In the genomic region with DNA sequence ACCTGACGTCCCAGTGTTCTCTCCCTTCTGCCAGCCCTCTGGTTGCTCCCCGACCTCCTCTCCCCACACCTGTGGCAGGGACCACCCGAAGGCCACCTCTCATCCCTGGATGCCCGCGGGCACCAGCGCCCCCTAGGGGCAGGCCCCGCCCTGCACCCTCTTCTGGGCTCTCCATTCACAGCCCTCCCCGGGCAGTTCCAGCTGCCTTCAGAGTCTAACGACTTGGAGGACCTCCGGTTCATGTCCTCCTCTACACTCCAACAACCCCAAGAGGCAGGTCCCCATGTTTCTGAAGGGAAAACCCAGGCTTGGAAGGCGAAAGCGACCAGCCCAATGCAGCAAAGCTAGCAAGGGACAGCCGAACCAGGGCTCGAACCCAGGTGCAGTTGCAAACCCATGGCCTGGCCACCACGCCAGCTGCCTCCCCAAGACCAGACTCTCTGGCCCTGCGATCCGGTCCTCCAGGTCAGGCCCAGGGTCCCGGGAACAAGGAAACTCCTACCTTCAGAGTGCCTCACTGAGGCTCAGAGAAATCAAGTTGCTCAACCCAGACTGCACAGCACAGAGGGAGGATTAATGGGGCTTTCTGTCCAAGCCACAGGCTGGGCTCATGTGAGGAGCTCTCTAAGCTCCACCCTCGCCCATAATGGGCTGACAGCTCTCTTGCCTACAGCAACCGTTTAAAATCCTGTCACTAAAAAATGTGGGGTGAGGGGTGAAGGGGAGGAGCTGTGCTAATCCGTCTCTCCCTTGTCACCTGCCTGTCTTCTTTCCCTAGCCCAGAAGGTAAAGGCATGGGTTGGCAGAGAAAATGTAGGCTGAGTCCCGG, we compare ENCODE assay signal across 8 cellular contexts.
DNase-seq lines count a peak whose midpoint lies in the region; ATAC-seq and TF ChIP-seq lines count a peak whose summit lies in the region.

No MANE protein-coding gene starts in this region.

- H3K4me1 Mint-ChIP-seq in activated CD4-positive, alpha-beta memory T cell treated with anti-CD3 and anti-CD28 coated beads for 36 hours (ENCODE audit: low read depth): peaks cover 18% of the 10 kb centered on the region

- no peak overlapping the region for H3K4me3 ChIP-seq in foreskin fibroblast (ENCODE audit: low read depth in 1 of 2, low read length in 2 of 2)

- H3K36me3 Mint-ChIP-seq in activated CD4-positive, alpha-beta memory T cell treated with anti-CD3 and anti-CD28 coated beads for 36 hours: no peaks in the 10 kb centered on the region

- peaks cover 30% of the 10 kb centered on the region for H3K27me3 Mint-ChIP-seq in activated CD4-positive, alpha-beta memory T cell treated with anti-CD3 and anti-CD28 coated beads for 36 hours

- no peaks in the 10 kb centered on the region for H3K9me3 Mint-ChIP-seq in activated CD4-positive, alpha-beta memory T cell treated with anti-CD3 and anti-CD28 coated beads for 36 hours

- intact Hi-C loops in activated CD4-positive, alpha-beta memory T cell treated with anti-CD3 and anti-CD28 coated beads for 36 hours (cut with micrococcal nuclease): no loop called here

- no peak overlapping the region for H3K27ac Mint-ChIP-seq in activated CD4-positive, alpha-beta memory T cell treated with anti-CD3 and anti-CD28 coated beads for 36 hours

- ATAC-seq in HG03135 (IDR thresholded peaks at IDR 0.05; ENCODE audit: unreplicated experiment): no peak

- POLR2A ChIA-PET in activated CD4-positive, alpha-beta memory T cell treated with anti-CD3 and anti-CD28 coated beads for 36 hours (lab: Charles Lee): no interaction called here

- peak; percentile 66 for DNase-seq in GM20000 (ENCODE audit: low spot score)
- DNase-seq in activated CD4-positive, alpha-beta memory T cell treated with anti-CD3 and anti-CD28 coated beads for 36 hours: peak; percentile 55
- no peak for DNase-seq in foreskin fibroblast
- DNase-seq in stimulated activated CD4-positive, alpha-beta T cell treated with anti-CD3 and anti-CD28 coated beads, Interleukin-2, amount 100 ng/mL, for 48 hours: peak; percentile 44 to 51
- DNase-seq in SIG-M5 treated with dmso at 0.1 percent for 504 hours (lab: John Stamatoyannopoulos, UW; ENCODE audit: unreplicated experiment): no peak
- no peak for DNase-seq in NCI-H2081 (lab: John Stamatoyannopoulos, UW)

- no peak overlapping the region for H3K27ac ChIP-seq in 22Rv1

- no peak overlapping the region for H3K4me3 Mint-ChIP-seq in activated CD4-positive, alpha-beta memory T cell treated with anti-CD3 and anti-CD28 coated beads for 36 hours

- TF ChIP-seq CTCF in 22Rv1 (IDR thresholded peaks at IDR 0.05): peak; percentile 83
- TF ChIP-seq CTCF in GM20000 (IDR thresholded peaks at IDR 0.05; ENCODE audit: extremely low read depth, missing control alignments): peak; percentile 56
- peak; percentile 60 for TF ChIP-seq CTCF in foreskin fibroblast (IDR thresholded peaks at IDR 0.05; ENCODE audit: low read depth, low read length)

- CTCF ChIA-PET in activated CD4-positive, alpha-beta memory T cell treated with anti-CD3 and anti-CD28 coated beads for 36 hours (lab: Charles Lee): interaction anchor here (0.6 to 8.2 kb wide), 27 partner anchors 8 to 1280 kb away, joined by 3 to 447 read pairs (median 4); no protein-coding TSS in a partner anchor

Comparison
In these comparisons a context has a peak if more than half of its experiments do, and no peak if none do; other contexts are left out.
1. DNase-seq: peak in GM20000 (single experiment), activated CD4-positive, alpha-beta memory T cell treated with anti-CD3 and anti-CD28 coated beads for 36 hours (single experiment) and stimulated activated CD4-positive, alpha-beta T cell treated with anti-CD3 and anti-CD28 coated beads, Interleukin-2, amount 100 ng/mL, for 48 hours (2 of 2); none in foreskin fibroblast (0 of 2), SIG-M5 treated with dmso at 0.1 percent for 504 hours (single experiment) and NCI-H2081 (0 of 2).
2. Peak in every context shown above with its lines, with median percentiles within 50 percentile points of each other: CTCF ChIP-seq.